ENCODE assay signal across 9 cellular contexts in genomic region chr3:38662544-38662943, GRCh38. TPM values are rescaled to one million over a fixed set of nuclear protein-coding genes. Genes with fewer than 3 reads are reported as not detected.
DNase-seq lines count a peak whose midpoint lies in the region; ATAC-seq and TF ChIP-seq lines count a peak whose summit lies in the region.
"Had no signal": no experiment of that assay in that cellular context is flagged by ENCODE, and none has a peak within 500 bp of the region (broad histone marks: within the 10 kb centered on the region; RNA-seq: fewer than 3 reads in every experiment).

No MANE protein-coding gene starts in this region.

- H3K4me1 Mint-ChIP-seq in activated CD4-positive, alpha-beta memory T cell treated with anti-CD3 and anti-CD28 coated beads, Interleukin-2, amount 10 ng/mL, durations not matched to agents 7 days and 5 days = no peaks in the 10 kb centered on the region

- peaks cover 40% of the 10 kb centered on the region for H3K27me3 Mint-ChIP-seq in activated CD4-positive, alpha-beta memory T cell treated with anti-CD3 and anti-CD28 coated beads, Interleukin-2, amount 10 ng/mL, durations not matched to agents 7 days and 5 days

- no peak overlapping the region for H3K27ac ChIP-seq in VCaP

- intact Hi-C loops in mucosa of descending colon (cut with DNase I, micrococcal nuclease) = no loop called here

- DNase-seq in GM12864 (ENCODE audit: low read depth) (no peak), M059J (ENCODE audit: low read depth) (peak; percentile 57), mucosa of descending colon (no peak)
- no peak for DNase-seq in activated CD4-positive, alpha-beta memory T cell treated with anti-CD3 and anti-CD28 coated beads, Interleukin-2, amount 10 ng/mL, durations not matched to agents 7 days and 5 days

- ATAC-seq in mucosa of descending colon (peak; percentile 56), HG02759 (IDR thresholded peaks at IDR 0.05; ENCODE audit: unreplicated experiment) (no peak), GM18517 (IDR thresholded peaks at IDR 0.05; ENCODE audit: unreplicated experiment) (no peak), GM18907 (IDR thresholded peaks at IDR 0.05; ENCODE audit: unreplicated experiment) (no peak)
- ATAC-seq: activated CD4-positive, CD25-positive, alpha-beta regulatory T cell treated with anti-CD3 and anti-CD28 coated beads, Interleukin-2, amount 50 U/mL, for 24 hours had no signal

- CTCF ChIA-PET in activated CD4-positive, alpha-beta memory T cell treated with anti-CD3 and anti-CD28 coated beads, Interleukin-2, amount 10 ng/mL, durations not matched to agents 7 days and 5 days (lab: Charles Lee) = interaction anchor here (0.6 to 3.1 kb wide), 7 partner anchors 9 to 337 kb away, joined by 3 to 21 read pairs (median 4); no protein-coding TSS in a partner anchor

- no peaks in the 10 kb centered on the region for H3K9me3 Mint-ChIP-seq in activated CD4-positive, alpha-beta memory T cell treated with anti-CD3 and anti-CD28 coated beads, Interleukin-2, amount 10 ng/mL, durations not matched to agents 7 days and 5 days

- H3K36me3 Mint-ChIP-seq in activated CD4-positive, alpha-beta memory T cell treated with anti-CD3 and anti-CD28 coated beads, Interleukin-2, amount 10 ng/mL, durations not matched to agents 7 days and 5 days (ENCODE audit: low read depth) = no peaks in the 10 kb centered on the region

- TF ChIP-seq CTCF in GM12864 (IDR thresholded peaks at IDR 0.05; ENCODE audit: low read depth, low read length, missing control alignments) (peak; percentile 35), VCaP (conservative IDR thresholded peaks at IDR 0.05) (peak; percentile 77), mucosa of descending colon (IDR thresholded peaks at IDR 0.05) (no peak)

- POLR2A ChIA-PET in activated CD4-positive, alpha-beta memory T cell treated with anti-CD3 and anti-CD28 coated beads, Interleukin-2, amount 10 ng/mL, durations not matched to agents 7 days and 5 days (lab: Charles Lee) = no interaction called here

- no peak overlapping the region for H3K27ac Mint-ChIP-seq in activated CD4-positive, alpha-beta memory T cell treated with anti-CD3 and anti-CD28 coated beads, Interleukin-2, amount 10 ng/mL, durations not matched to agents 7 days and 5 days

- H3K36me3 ChIP-seq in mucosa of descending colon (ENCODE audit: low read depth) = no peaks in the 10 kb centered on the region

- H3K4me3 Mint-ChIP-seq in activated CD4-positive, alpha-beta memory T cell treated with anti-CD3 and anti-CD28 coated beads, Interleukin-2, amount 10 ng/mL, durations not matched to agents 7 days and 5 days = no peak overlapping the region

- H3K4me3 ChIP-seq in GM12864 (ENCODE audit: low read depth, low read length) (no peak overlapping the region), mucosa of descending colon (no peak overlapping the region)

- H3K4me1 ChIP-seq in mucosa of descending colon (ENCODE audit: low read depth) = no peaks in the 10 kb centered on the region

- peaks cover 9% of the 10 kb centered on the region for H3K9me3 ChIP-seq in mucosa of descending colon

RNA-seq across cellular contexts. Expression of gene SCN5A, which starts 13.1 kb away (rescaled TPM):
- total RNA-seq in M059J (2014; rRNA removed; shearing (Covaris generic)) = 1.3 and 1.6 TPM in 2 replicates
- 1 to 10 TPM in 1 of 3 donors, under 1 TPM in 2; 0.31 to 1.3 (median 0.32) TPM for total RNA-seq in mucosa of descending colon
- total RNA-seq in activated CD4-positive, alpha-beta memory T cell treated with anti-CD3 and anti-CD28 coated beads, Interleukin-2, amount 10 ng/mL, durations not matched to agents 7 days and 5 days = under 1 TPM in 1 of 2 experiments, not detected in 1; 0.10 TPM
